In genomic region chr13:79779761-79780160, GRCh38 we compare ENCODE assay signal across 9 cellular contexts.
A peak's percentile ranks its signal among the peaks of the same experiment; 100 is the strongest.
DNase-seq lines count a peak whose midpoint lies in the region; ATAC-seq and TF ChIP-seq lines count a peak whose summit lies in the region.
"Had no signal": no experiment of that assay in that cellular context is flagged by ENCODE, and none has a peak within 500 bp of the region (broad histone marks: within the 10 kb centered on the region; RNA-seq: fewer than 3 reads in every experiment).

No MANE protein-coding gene starts in this region.

- no peaks in the 10 kb centered on the region for H4K20me1 ChIP-seq in MM.1S (ENCODE audit: insufficient read depth, low read length)

- H3K9me2 ChIP-seq in MM.1S (replicated peaks; ENCODE audit: insufficient read depth, low read length), result no peaks in the 10 kb centered on the region

- DNase-seq in MM.1S (no peak), choroid plexus epithelial cell (ENCODE audit: low read depth) (peak; percentile 46), lower lobe of right lung (peak; percentile 48), superior temporal gyrus (ENCODE audit: extremely low spot score) (no peak), cortex of kidney (lab: John Stamatoyannopoulos, UW) (no peak), COLO829 (ENCODE audit: low spot score) (no peak)
- DNase-seq: SHP77 treated with DMSO at 0.1 percent for 48 hours had no signal

- H3K27me3 ChIP-seq in MM.1S (replicated peaks; ENCODE audit: insufficient read depth, low read length), result no peaks in the 10 kb centered on the region
- no peaks in the 10 kb centered on the region for H3K27me3 ChIP-seq in lower lobe of right lung (ENCODE audit: low read depth)

- H3K4me1 ChIP-seq in MM.1S (ENCODE audit: low read length), result no peaks in the 10 kb centered on the region; the same call in 1 of the 2 replicates
- peaks cover 22% of the 10 kb centered on the region for H3K4me1 ChIP-seq in lower lobe of right lung

- peak overlapping the region; percentile 42 for H3K4me2 ChIP-seq in MM.1S (ENCODE audit: low read depth, low read length)

- no peaks in the 10 kb centered on the region for H3K79me2 ChIP-seq in MM.1S (ENCODE audit: low read length)

- H2AFZ ChIP-seq in MM.1S (ENCODE audit: low read length), result peak overlapping the region; percentile 54; the same call in 1 of the 2 replicates

- no peak overlapping the region; the same call in 1 of the 2 replicates for H3K9ac ChIP-seq in MM.1S (ENCODE audit: low read length)

- no peaks in the 10 kb centered on the region for H3F3A ChIP-seq in MM.1S (ENCODE audit: insufficient read depth, low read length)

- H3K9me3 ChIP-seq in MM.1S (replicated peaks; ENCODE audit: insufficient read depth, low read length), result no peaks in the 10 kb centered on the region
- no peaks in the 10 kb centered on the region for H3K9me3 ChIP-seq in lower lobe of right lung

- no peaks in the 10 kb centered on the region for H3K36me3 ChIP-seq in MM.1S (replicated peaks; ENCODE audit: insufficient read depth, low read length)
- H3K36me3 ChIP-seq in lower lobe of right lung, result no peaks in the 10 kb centered on the region

- ATAC-seq in lower lobe of right lung (peak; percentile 72 to 78), GM18867 (IDR thresholded peaks at IDR 0.05; ENCODE audit: unreplicated experiment) (no peak)

- H3K27ac ChIP-seq in 22Rv1, result peak overlapping the region; percentile 15; the same call in 1 of the 2 replicates
- peak overlapping the region; percentile 35; the same call in 1 of the 2 replicates for H3K27ac ChIP-seq in MM.1S (ENCODE audit: low read length)
- no peak overlapping the region for H3K27ac ChIP-seq in lower lobe of right lung

- intact Hi-C loops in lower lobe of right lung (cut with DNase I), result loop anchor here (10.0 kb wide), 1 partner anchor 555 kb away; no protein-coding TSS in a partner anchor

- H3K4me3 ChIP-seq in MM.1S (ENCODE audit: low read length) (peak overlapping the region; percentile 22), choroid plexus epithelial cell (ENCODE audit: low read depth, low read length) (no peak overlapping the region), lower lobe of right lung (no peak overlapping the region)

- no peak for TF ChIP-seq CTCF in 22Rv1 (IDR thresholded peaks at IDR 0.05)
- no peak for TF ChIP-seq CTCF in MM.1S (IDR thresholded peaks at IDR 0.05; ENCODE audit: low read length)
- TF ChIP-seq CTCF in choroid plexus epithelial cell (conservative IDR thresholded peaks at IDR 0.05; ENCODE audit: low read depth, low read length), result no peak
- TF ChIP-seq CTCF in lower lobe of right lung (IDR thresholded peaks at IDR 0.05), result no peak

Comparison
In these comparisons a context has a peak if more than half of its experiments do, and no peak if none do; other contexts are left out.
1. DNase-seq: peak in choroid plexus epithelial cell (single experiment) and lower lobe of right lung (single experiment); none in MM.1S (single experiment), superior temporal gyrus (single experiment), cortex of kidney (single experiment) and COLO829 (single experiment).